Comparison of ENCODE assay signal across 8 cellular contexts in the genomic region with DNA sequence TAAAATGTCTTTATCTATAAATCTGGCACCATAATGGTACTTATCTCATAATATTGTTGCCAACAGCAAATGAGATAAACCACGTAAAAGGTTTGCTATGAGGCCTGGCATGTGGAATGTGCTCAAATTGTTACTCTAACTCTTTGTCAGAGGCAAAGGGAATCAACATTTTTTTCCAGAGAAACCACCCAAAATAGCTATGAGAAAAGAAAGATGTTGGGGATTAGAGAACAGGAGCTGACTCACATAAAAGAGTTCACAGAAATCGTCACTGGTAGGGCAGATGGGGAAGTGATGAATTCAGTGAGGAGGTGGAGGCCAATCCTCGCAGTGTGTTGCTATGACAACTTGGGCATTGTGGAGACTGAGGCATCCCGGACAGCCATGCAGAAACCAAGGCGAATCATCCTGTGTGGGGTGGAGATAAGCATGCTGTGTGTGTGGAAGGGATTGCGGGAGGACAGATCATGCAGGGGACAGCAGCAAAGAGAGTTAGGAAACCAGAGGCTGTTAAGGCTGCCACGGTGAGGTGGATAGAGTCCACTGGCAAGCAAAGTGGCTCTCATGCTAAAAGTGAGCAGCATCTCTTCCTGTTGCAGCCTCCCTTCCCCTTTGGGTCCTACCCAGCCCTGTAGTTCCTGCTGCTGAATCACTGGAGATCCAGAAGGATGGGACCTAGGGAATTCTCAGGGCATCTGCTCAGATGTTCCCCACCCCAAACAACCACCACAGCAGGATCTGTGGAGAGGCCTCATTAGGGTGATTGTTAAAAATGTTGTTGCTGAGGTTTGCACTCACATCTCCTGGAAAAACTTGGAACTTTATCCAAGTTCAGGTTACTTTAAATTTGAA.
DNase-seq lines count a peak whose midpoint lies in the region; ATAC-seq and TF ChIP-seq lines count a peak whose summit lies in the region.

No MANE protein-coding gene starts in this region.

- H3K27me3 ChIP-seq in CD4-positive, CD25-positive, alpha-beta regulatory T cell (ENCODE audit: control insufficient read depth, insufficient read depth, low read length) = no peaks in the 10 kb centered on the region
- H3K27me3 ChIP-seq in SJCRH30 (no peaks in the 10 kb centered on the region), heart left ventricle (no peaks in the 10 kb centered on the region), spleen (replicated peaks in 1 of 7) (no peaks in the 10 kb centered on the region)

- H3K27ac Mint-ChIP-seq in CD4-positive, CD25-positive, alpha-beta regulatory T cell = peak overlapping the region; percentile 87 to 91 (median 89)
- peak overlapping the region; percentile 100 for H3K27ac Mint-ChIP-seq in activated naive CD4-positive, alpha-beta T cell treated with anti-CD3 and anti-CD28 coated beads, Interleukin-2, amount 50 U/mL, for 24 hours

- no peaks in the 10 kb centered on the region for H3K9me3 Mint-ChIP-seq in CD4-positive, CD25-positive, alpha-beta regulatory T cell
- H3K9me3 Mint-ChIP-seq in activated naive CD4-positive, alpha-beta T cell treated with anti-CD3 and anti-CD28 coated beads, Interleukin-2, amount 50 U/mL, for 24 hours = no peaks in the 10 kb centered on the region

- intact Hi-C loops in heart left ventricle (cut with DNase I) (no loop called here), spleen (cut with DNase I; ENCODE audit: low total_unique reads) (no loop called here)

- peaks cover 76% of the 10 kb centered on the region for H3K4me1 ChIP-seq in CD4-positive, CD25-positive, alpha-beta regulatory T cell (ENCODE audit: control insufficient read depth, insufficient read depth, low read length, poor library complexity, severe bottlenecking)
- peaks cover 50% of the 10 kb centered on the region for H3K4me1 ChIP-seq in SJCRH30
- peaks cover 3 to 88% (median 41%) of the 10 kb centered on the region in 12 donors for H3K4me1 ChIP-seq in heart left ventricle
- peaks cover 27 to 85% (median 79%) of the 10 kb centered on the region in 6 donors for H3K4me1 ChIP-seq in spleen

- peak; percentile 17 to 67 (median 38) for DNase-seq in CD4-positive, CD25-positive, alpha-beta regulatory T cell
- DNase-seq in SJCRH30 (peak; percentile 49 to 53), heart left ventricle (peak in 1 of 5 donors; percentile 61), spleen (no peak), cerebellar nuclear complex (lab: John Stamatoyannopoulos, UW) (no peak), NCI-H2196 treated with DMSO at 0.1 percent for 48 hours (lab: John Stamatoyannopoulos, UW; ENCODE audit: unreplicated experiment) (no peak), NCI-H524 (lab: John Stamatoyannopoulos, UW) (no peak)

- TF ChIP-seq CTCF in heart left ventricle (IDR thresholded peaks at IDR 0.05) = no peak
- no peak for TF ChIP-seq CTCF in spleen (IDR thresholded peaks at IDR 0.05 in 8 of 11, conservative IDR thresholded peaks at IDR 0.05 in 3 of 11)

- H3K36me3 ChIP-seq in CD4-positive, CD25-positive, alpha-beta regulatory T cell (ENCODE audit: control insufficient read depth, insufficient read depth, low read length) = no peaks in the 10 kb centered on the region
- H3K36me3 ChIP-seq in SJCRH30 = no peaks in the 10 kb centered on the region
- no peaks in the 10 kb centered on the region for H3K36me3 ChIP-seq in heart left ventricle
- H3K36me3 ChIP-seq in spleen = no peaks in the 10 kb centered on the region

- TF ChIP-seq POLR2A in heart left ventricle (IDR thresholded peaks at IDR 0.05) (no peak), spleen (IDR thresholded peaks at IDR 0.05) (no peak)

- H3K36me3 Mint-ChIP-seq in CD4-positive, CD25-positive, alpha-beta regulatory T cell = no peaks in the 10 kb centered on the region
- no peaks in the 10 kb centered on the region for H3K36me3 Mint-ChIP-seq in activated naive CD4-positive, alpha-beta T cell treated with anti-CD3 and anti-CD28 coated beads, Interleukin-2, amount 50 U/mL, for 24 hours

- H3K4me3 Mint-ChIP-seq in CD4-positive, CD25-positive, alpha-beta regulatory T cell = peak overlapping the region; percentile 16 to 73 (median 50)
- peak overlapping the region; percentile 73 for H3K4me3 Mint-ChIP-seq in activated naive CD4-positive, alpha-beta T cell treated with anti-CD3 and anti-CD28 coated beads, Interleukin-2, amount 50 U/mL, for 24 hours

- no peaks in the 10 kb centered on the region for H3K27me3 Mint-ChIP-seq in CD4-positive, CD25-positive, alpha-beta regulatory T cell
- no peaks in the 10 kb centered on the region for H3K27me3 Mint-ChIP-seq in activated naive CD4-positive, alpha-beta T cell treated with anti-CD3 and anti-CD28 coated beads, Interleukin-2, amount 50 U/mL, for 24 hours

- no peak for ATAC-seq in CD4-positive, CD25-positive, alpha-beta regulatory T cell (ENCODE audit: low read depth in 2 of 2)
- peak in 3 of 4 donors; percentile 53 to 79 (median 69) for ATAC-seq in heart left ventricle

- H3K4me3 ChIP-seq in CD4-positive, CD25-positive, alpha-beta regulatory T cell (ENCODE audit: low read depth, low read length) = peak overlapping the region; percentile 51
- no peak overlapping the region for H3K4me3 ChIP-seq in SJCRH30
- H3K4me3 ChIP-seq in heart left ventricle = no peak overlapping the region
- H3K4me3 ChIP-seq in spleen = no peak overlapping the region

- H3K4me1 Mint-ChIP-seq in CD4-positive, CD25-positive, alpha-beta regulatory T cell = peaks cover 31 to 83% (median 52%) of the 10 kb centered on the region in 4 donors
- peaks cover 78% of the 10 kb centered on the region for H3K4me1 Mint-ChIP-seq in activated naive CD4-positive, alpha-beta T cell treated with anti-CD3 and anti-CD28 coated beads, Interleukin-2, amount 50 U/mL, for 24 hours

- WGBS in heart left ventricle, 4 donors = 62 to 69% (median 65%) methylated on average over 7 of the region's 7 CpGs
- WGBS in spleen, 5 donors = 54 to 70% (median 64%) methylated on average over 7 of the region's 7 CpGs

- H3K27ac ChIP-seq in CD4-positive, CD25-positive, alpha-beta regulatory T cell (ENCODE audit: insufficient read depth, low read length, poor library complexity, severe bottlenecking) = peak overlapping the region; percentile 92
- H3K27ac ChIP-seq in SJCRH30 (peak overlapping the region; percentile 2; the same call in 1 of the 2 replicates), heart left ventricle (peak overlapping the region in 11 of 12 donors; percentile 9 to 88 (median 54)), spleen (peak overlapping the region in 5 of 8 donors; percentile 22 to 85 (median 78))

- no peaks in the 10 kb centered on the region for H3K9me3 ChIP-seq in CD4-positive, CD25-positive, alpha-beta regulatory T cell (ENCODE audit: control insufficient read depth in 2 of 2, low read length in 2 of 2)
- H3K9me3 ChIP-seq in SJCRH30 (replicated peaks) (no peaks in the 10 kb centered on the region), heart left ventricle (no peaks in the 10 kb centered on the region), spleen (no peaks in the 10 kb centered on the region)

Comparison
In these comparisons a context has a peak if more than half of its experiments do, and no peak if none do; other contexts are left out.
1. ATAC-seq: peak in heart left ventricle (3 of 4); none in CD4-positive, CD25-positive, alpha-beta regulatory T cell (0 of 2).
2. DNase-seq: peak in CD4-positive, CD25-positive, alpha-beta regulatory T cell (3 of 3) and SJCRH30 (2 of 2); none in spleen (single experiment), cerebellar nuclear complex (0 of 2), NCI-H2196 treated with DMSO at 0.1 percent for 48 hours (single experiment) and NCI-H524 (0 of 2).
3. H3K27ac ChIP-seq: peak in every context shown above with its lines; median percentile 92 in CD4-positive, CD25-positive, alpha-beta regulatory T cell; 78 in spleen; 54 in heart left ventricle; 2 in SJCRH30.